1 cellular context compared by ENCODE assay signal in the genomic region with DNA sequence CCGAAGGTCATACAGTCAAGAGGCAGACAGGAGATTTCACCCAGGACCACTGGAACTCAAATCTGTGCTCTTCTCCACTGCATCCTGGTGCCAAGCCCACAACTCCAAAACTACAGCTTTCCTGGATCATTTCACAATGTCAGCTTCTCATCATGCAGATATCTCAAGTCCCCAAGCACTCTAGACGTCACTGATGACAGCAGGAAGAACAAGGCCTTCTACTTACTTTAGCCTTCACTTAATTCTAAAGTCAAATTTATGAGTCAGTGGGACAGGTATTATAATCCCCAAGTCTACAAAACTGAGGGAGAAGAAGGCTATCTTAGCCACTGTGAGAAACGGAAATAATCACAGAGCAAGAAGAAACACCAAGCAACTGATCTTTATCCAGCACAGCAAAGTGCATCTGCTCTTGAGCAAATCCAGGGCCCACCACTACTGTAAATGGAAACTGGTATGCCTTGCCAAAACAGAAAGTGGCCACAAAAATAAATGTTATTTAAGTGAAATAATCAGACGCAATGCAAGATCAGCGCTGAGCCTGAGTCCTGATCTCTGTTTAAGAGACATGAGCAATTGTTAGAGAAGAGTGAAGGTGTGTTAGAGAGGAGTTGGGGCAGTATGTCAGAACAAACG.
TF ChIP-seq lines count a peak whose summit lies in the region.

No MANE protein-coding gene starts in this region.

TF ChIP-seq in SK-N-SH, 30 proteins besides CTCF, POLR2A, EP300 and RAD21 (continued from another document):
- TF ChIP-seq, protein P1, sequence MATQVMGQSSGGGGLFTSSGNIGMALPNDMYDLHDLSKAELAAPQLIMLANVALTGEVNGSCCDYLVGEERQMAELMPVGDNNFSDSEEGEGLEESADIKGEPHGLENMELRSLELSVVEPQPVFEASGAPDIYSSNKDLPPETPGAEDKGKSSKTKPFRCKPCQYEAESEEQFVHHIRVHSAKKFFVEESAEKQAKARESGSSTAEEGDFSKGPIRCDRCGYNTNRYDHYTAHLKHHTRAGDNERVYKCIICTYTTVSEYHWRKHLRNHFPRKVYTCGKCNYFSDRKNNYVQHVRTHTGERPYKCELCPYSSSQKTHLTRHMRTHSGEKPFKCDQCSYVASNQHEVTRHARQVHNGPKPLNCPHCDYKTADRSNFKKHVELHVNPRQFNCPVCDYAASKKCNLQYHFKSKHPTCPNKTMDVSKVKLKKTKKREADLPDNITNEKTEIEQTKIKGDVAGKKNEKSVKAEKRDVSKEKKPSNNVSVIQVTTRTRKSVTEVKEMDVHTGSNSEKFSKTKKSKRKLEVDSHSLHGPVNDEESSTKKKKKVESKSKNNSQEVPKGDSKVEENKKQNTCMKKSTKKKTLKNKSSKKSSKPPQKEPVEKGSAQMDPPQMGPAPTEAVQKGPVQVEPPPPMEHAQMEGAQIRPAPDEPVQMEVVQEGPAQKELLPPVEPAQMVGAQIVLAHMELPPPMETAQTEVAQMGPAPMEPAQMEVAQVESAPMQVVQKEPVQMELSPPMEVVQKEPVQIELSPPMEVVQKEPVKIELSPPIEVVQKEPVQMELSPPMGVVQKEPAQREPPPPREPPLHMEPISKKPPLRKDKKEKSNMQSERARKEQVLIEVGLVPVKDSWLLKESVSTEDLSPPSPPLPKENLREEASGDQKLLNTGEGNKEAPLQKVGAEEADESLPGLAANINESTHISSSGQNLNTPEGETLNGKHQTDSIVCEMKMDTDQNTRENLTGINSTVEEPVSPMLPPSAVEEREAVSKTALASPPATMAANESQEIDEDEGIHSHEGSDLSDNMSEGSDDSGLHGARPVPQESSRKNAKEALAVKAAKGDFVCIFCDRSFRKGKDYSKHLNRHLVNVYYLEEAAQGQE (IDR thresholded peaks at IDR 0.05; ENCODE audit: low read depth, low read length) = no peak
TF ChIP-seq in SK-N-SH: peak in this region for 0.
